2 cellular contexts compared by ENCODE assay signal in genomic region chr13:64029343-64030093, GRCh38.
TF ChIP-seq lines count a peak whose summit lies in the region.

No MANE protein-coding gene starts in this region.

TF ChIP-seq in GM23338, 12 proteins besides CTCF, POLR2A, EP300 and RAD21:
- TF ChIP-seq EZH2phosphoT487 (IDR thresholded peaks at IDR 0.05; ENCODE audit: unreplicated experiment) (no peak), POLR2AphosphoS5 (IDR thresholded peaks at IDR 0.05; ENCODE audit: low read depth) (no peak), CREB1 (CRISPR knock-in tag; IDR thresholded peaks at IDR 0.05; ENCODE audit: low read depth) (no peak), STAT1 (IDR thresholded peaks at IDR 0.05; ENCODE audit: unreplicated experiment) (no peak), JUNB (IDR thresholded peaks at IDR 0.05; ENCODE audit: unreplicated experiment) (no peak), ZNF331 (CRISPR knock-in tag; IDR thresholded peaks at IDR 0.05; ENCODE audit: low read depth) (no peak)
- TF ChIP-seq, protein P1, sequence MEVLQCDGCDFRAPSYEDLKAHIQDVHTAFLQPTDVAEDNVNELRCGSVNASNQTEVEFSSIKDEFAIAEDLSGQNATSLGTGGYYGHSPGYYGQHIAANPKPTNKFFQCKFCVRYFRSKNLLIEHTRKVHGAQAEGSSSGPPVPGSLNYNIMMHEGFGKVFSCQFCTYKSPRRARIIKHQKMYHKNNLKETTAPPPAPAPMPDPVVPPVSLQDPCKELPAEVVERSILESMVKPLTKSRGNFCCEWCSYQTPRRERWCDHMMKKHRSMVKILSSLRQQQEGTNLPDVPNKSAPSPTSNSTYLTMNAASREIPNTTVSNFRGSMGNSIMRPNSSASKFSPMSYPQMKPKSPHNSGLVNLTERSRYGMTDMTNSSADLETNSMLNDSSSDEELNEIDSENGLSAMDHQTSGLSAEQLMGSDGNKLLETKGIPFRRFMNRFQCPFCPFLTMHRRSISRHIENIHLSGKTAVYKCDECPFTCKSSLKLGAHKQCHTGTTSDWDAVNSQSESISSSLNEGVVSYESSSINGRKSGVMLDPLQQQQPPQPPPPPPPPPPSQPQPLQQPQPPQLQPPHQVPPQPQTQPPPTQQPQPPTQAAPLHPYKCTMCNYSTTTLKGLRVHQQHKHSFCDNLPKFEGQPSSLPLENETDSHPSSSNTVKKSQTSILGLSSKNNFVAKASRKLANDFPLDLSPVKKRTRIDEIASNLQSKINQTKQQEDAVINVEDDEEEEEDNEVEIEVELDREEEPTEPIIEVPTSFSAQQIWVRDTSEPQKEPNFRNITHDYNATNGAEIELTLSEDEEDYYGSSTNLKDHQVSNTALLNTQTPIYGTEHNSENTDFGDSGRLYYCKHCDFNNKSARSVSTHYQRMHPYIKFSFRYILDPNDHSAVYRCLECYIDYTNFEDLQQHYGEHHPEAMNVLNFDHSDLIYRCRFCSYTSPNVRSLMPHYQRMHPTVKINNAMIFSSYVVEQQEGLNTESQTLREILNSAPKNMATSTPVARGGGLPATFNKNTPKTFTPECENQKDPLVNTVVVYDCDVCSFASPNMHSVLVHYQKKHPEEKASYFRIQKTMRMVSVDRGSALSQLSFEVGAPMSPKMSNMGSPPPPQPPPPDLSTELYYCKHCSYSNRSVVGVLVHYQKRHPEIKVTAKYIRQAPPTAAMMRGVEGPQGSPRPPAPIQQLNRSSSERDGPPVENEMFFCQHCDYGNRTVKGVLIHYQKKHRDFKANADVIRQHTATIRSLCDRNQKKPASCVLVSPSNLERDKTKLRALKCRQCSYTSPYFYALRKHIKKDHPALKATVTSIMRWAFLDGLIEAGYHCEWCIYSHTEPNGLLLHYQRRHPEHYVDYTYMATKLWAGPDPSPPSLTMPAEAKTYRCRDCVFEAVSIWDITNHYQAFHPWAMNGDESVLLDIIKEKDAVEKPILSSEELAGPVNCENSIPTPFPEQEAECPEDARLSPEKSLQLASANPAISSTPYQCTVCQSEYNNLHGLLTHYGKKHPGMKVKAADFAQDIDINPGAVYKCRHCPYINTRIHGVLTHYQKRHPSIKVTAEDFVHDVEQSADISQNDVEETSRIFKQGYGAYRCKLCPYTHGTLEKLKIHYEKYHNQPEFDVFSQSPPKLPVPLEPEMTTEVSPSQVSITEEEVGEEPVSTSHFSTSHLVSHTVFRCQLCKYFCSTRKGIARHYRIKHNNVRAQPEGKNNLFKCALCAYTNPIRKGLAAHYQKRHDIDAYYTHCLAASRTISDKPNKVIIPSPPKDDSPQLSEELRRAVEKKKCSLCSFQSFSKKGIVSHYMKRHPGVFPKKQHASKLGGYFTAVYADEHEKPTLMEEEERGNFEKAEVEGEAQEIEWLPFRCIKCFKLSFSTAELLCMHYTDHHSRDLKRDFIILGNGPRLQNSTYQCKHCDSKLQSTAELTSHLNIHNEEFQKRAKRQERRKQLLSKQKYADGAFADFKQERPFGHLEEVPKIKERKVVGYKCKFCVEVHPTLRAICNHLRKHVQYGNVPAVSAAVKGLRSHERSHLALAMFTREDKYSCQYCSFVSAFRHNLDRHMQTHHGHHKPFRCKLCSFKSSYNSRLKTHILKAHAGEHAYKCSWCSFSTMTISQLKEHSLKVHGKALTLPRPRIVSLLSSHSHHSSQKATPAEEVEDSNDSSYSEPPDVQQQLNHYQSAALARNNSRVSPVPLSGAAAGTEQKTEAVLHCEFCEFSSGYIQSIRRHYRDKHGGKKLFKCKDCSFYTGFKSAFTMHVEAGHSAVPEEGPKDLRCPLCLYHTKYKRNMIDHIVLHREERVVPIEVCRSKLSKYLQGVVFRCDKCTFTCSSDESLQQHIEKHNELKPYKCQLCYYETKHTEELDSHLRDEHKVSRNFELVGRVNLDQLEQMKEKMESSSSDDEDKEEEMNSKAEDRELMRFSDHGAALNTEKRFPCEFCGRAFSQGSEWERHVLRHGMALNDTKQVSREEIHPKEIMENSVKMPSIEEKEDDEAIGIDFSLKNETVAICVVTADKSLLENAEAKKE (CRISPR knock-in tag; IDR thresholded peaks at IDR 0.05) = no peak

TF ChIP-seq in H1, 55 proteins besides CTCF, POLR2A, EP300 and RAD21:
- TF ChIP-seq SIRT6 (IDR thresholded peaks at IDR 0.05; ENCODE audit: low read length) = no peak
- no peak for TF ChIP-seq SIX5 (IDR thresholded peaks at IDR 0.05; ENCODE audit: low read depth, low read length)
- TF ChIP-seq, protein P2, sequence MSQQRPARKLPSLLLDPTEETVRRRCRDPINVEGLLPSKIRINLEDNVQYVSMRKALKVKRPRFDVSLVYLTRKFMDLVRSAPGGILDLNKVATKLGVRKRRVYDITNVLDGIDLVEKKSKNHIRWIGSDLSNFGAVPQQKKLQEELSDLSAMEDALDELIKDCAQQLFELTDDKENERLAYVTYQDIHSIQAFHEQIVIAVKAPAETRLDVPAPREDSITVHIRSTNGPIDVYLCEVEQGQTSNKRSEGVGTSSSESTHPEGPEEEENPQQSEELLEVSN (IDR thresholded peaks at IDR 0.05) = no peak
- no peak for TF ChIP-seq ZNF274 (IDR thresholded peaks at IDR 0.05; ENCODE audit: borderline replicate concordance, extremely low read depth, low read length)
- no peak for TF ChIP-seq NRF1 (IDR thresholded peaks at IDR 0.05; ENCODE audit: low read depth, low read length)
- no peak for TF ChIP-seq JUN (IDR thresholded peaks at IDR 0.05; ENCODE audit: low read depth, low read length)
- no peak for TF ChIP-seq CEBPB (IDR thresholded peaks at IDR 0.05; ENCODE audit: low read depth, low read length)
- no peak for TF ChIP-seq TBP (IDR thresholded peaks at IDR 0.05; ENCODE audit: low read depth, low read length)
- TF ChIP-seq YY1 (IDR thresholded peaks at IDR 0.05; ENCODE audit: low read depth, low read length) = no peak
- TF ChIP-seq HDAC2 (IDR thresholded peaks at IDR 0.05; ENCODE audit: borderline replicate concordance in 1 of 2, low read depth in 2 of 2, low read length in 2 of 2) = no peak
- no peak for TF ChIP-seq SIN3A (conservative IDR thresholded peaks at IDR 0.05 in 1 of 2, IDR thresholded peaks at IDR 0.05 in 1 of 2; ENCODE audit: low read depth in 1 of 2, low read length in 2 of 2)
- TF ChIP-seq TEAD4 (IDR thresholded peaks at IDR 0.05; ENCODE audit: low read depth, low read length) = no peak
- TF ChIP-seq HDAC6 (IDR thresholded peaks at IDR 0.05; ENCODE audit: low read depth, low read length) = no peak
- no peak for TF ChIP-seq TAF1 (IDR thresholded peaks at IDR 0.05; ENCODE audit: low read depth, low read length)
- TF ChIP-seq SP1 (IDR thresholded peaks at IDR 0.05; ENCODE audit: low read depth, low read length) = no peak
